ENCODE assay signal across 8 cellular contexts in the genomic region with DNA sequence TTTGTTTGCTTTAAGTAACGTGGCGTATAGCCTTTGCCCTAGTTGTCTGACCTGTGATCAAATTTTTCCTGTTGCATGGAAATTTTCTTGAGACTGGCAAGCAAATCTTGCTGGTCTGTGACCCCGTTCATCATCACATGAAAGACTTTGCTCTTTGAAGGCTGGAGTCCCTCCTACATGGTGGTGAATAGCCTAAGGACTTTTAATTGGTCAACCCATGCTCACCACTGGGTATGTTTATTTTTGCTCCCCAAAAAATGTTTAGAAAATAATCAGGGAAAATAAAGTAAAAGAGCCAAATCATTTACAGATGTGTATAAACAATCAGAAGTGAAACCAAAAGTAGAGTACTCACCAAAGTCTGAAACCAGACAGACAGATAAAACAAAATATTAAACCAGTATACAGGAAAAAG.
A peak's percentile ranks its signal among the peaks of the same experiment; 100 is the strongest.
DNase-seq lines count a peak whose midpoint lies in the region; ATAC-seq, FAIRE-seq and TF ChIP-seq lines count a peak whose summit lies in the region.

No MANE protein-coding gene starts in this region.

- no peaks in the 10 kb centered on the region for H3K9me3 ChIP-seq in effector memory CD4-positive, alpha-beta T cell (ENCODE audit: control insufficient read depth, low read length)
- peaks cover 0 to 13% (median 4%) of the 10 kb centered on the region in 4 donors for H3K9me3 ChIP-seq in tibial nerve

- TF ChIP-seq CTCF in tibial nerve (IDR thresholded peaks at IDR 0.05): no peak

- H3K4me3 ChIP-seq in effector memory CD4-positive, alpha-beta T cell (ENCODE audit: insufficient read depth, low read depth, low read length, poor library complexity, severe bottlenecking): peak overlapping the region; percentile 10
- peak overlapping the region in 3 of 4 donors; percentile 2 to 36 (median 4) for H3K4me3 ChIP-seq in tibial nerve

- no peak overlapping the region for H3K27ac ChIP-seq in effector memory CD4-positive, alpha-beta T cell (ENCODE audit: insufficient read depth, low read length, poor library complexity, severe bottlenecking)
- H3K27ac ChIP-seq in tibial nerve: peak overlapping the region in 1 of 4 donors; percentile 51

- WGBS in tibial nerve, 2 donors: 17 to 21% methylated on average over 3 of the region's 3 CpGs

- H3K36me3 ChIP-seq in effector memory CD4-positive, alpha-beta T cell (ENCODE audit: control insufficient read depth, insufficient read depth, low read length): no peaks in the 10 kb centered on the region
- no peaks in the 10 kb centered on the region for H3K36me3 ChIP-seq in tibial nerve

- no peak for TF ChIP-seq EP300 in tibial nerve (IDR thresholded peaks at IDR 0.05)

- ATAC-seq in GM19328 (IDR thresholded peaks at IDR 0.05; ENCODE audit: unreplicated experiment) (peak; percentile 54), HG03469 (IDR thresholded peaks at IDR 0.05; ENCODE audit: unreplicated experiment) (peak; percentile 70), esophagus mucosa (no peak)

- no peaks in the 10 kb centered on the region for H3K4me1 ChIP-seq in effector memory CD4-positive, alpha-beta T cell (ENCODE audit: control insufficient read depth, insufficient read depth, low read length, poor library complexity, severe bottlenecking)
- peaks cover 0 to 14% (median 3%) of the 10 kb centered on the region in 4 donors for H3K4me1 ChIP-seq in tibial nerve

- FAIRE-seq in A204.1 (lab: Jason Lieb, UNC): peak; percentile 94

- TF ChIP-seq POLR2A in tibial nerve (IDR thresholded peaks at IDR 0.05): no peak

- no peak for DNase-seq in effector memory CD4-positive, alpha-beta T cell
- DNase-seq in tibial nerve (ENCODE audit: low spot score in 2 of 2): no peak
- no peak for DNase-seq in stimulated activated CD4-positive, alpha-beta T cell treated with anti-CD3 and anti-CD28 coated beads, Interleukin-2, amount 100 ng/mL, for 48 hours
- no peak for DNase-seq in superior temporal gyrus (ENCODE audit: extremely low spot score)

- H3K27me3 ChIP-seq in effector memory CD4-positive, alpha-beta T cell (replicated peaks; ENCODE audit: control insufficient read depth, insufficient read depth, low read length, poor library complexity, severe bottlenecking): no peaks in the 10 kb centered on the region
- H3K27me3 ChIP-seq in tibial nerve: no peaks in the 10 kb centered on the region
